8 cellular contexts compared by ENCODE assay signal in genomic region chr14:65281991-65282908, GRCh38.
A peak's percentile ranks its signal among the peaks of the same experiment; 100 is the strongest.
DNase-seq lines count a peak whose midpoint lies in the region; ATAC-seq and TF ChIP-seq lines count a peak whose summit lies in the region.

No MANE protein-coding gene starts in this region.

- H3K4me3 ChIP-seq in right atrium auricular region (peak overlapping the region in 1 of 2 donors; percentile 24), psoas muscle (peak overlapping the region; percentile 21)

- TF ChIP-seq CTCF in right atrium auricular region (IDR thresholded peaks at IDR 0.05) (no peak), psoas muscle (IDR thresholded peaks at IDR 0.05) (no peak)

- DNase-seq in Right ventricle myocardium superior (no peak), right atrium auricular region (ENCODE audit: low spot score) (no peak), UCSD-AML1 (lab: John Stamatoyannopoulos, UW; ENCODE audit: unreplicated experiment) (peak; percentile 53), head of caudate nucleus (peak; percentile 60 to 95 (median 86)), psoas muscle (no peak), NCI-H1048 (lab: John Stamatoyannopoulos, UW) (no peak), NCI-H2107 treated with DMSO at 0.1 percent for 48 hours (lab: John Stamatoyannopoulos, UW; ENCODE audit: unreplicated experiment) (no peak)

- no peaks in the 10 kb centered on the region for H3K27me3 ChIP-seq in right atrium auricular region
- no peaks in the 10 kb centered on the region for H3K27me3 ChIP-seq in psoas muscle (ENCODE audit: insufficient read depth in 3 of 3, low read length in 2 of 3)

- peaks cover 0 to 8% of the 10 kb centered on the region in 2 donors for H3K4me1 ChIP-seq in right atrium auricular region
- no peaks in the 10 kb centered on the region for H3K4me1 ChIP-seq in psoas muscle

- H3K9me3 ChIP-seq in right atrium auricular region: no peaks in the 10 kb centered on the region
- H3K9me3 ChIP-seq in psoas muscle: no peaks in the 10 kb centered on the region

- H3K36me3 ChIP-seq in right atrium auricular region (no peaks in the 10 kb centered on the region), psoas muscle (ENCODE audit: insufficient read depth in 1 of 2, low read depth in 1 of 2) (no peaks in the 10 kb centered on the region)

- ATAC-seq in Right ventricle myocardium superior (ENCODE audit: poor library complexity): peak; percentile 27
- ATAC-seq in psoas muscle: no peak
- no peak for ATAC-seq in GM21515 (IDR thresholded peaks at IDR 0.05; ENCODE audit: unreplicated experiment)

- intact Hi-C loops in Right ventricle myocardium superior (cut with DNase I) (no loop called here), head of caudate nucleus (cut with DNase I) (loop anchor here (2.0 to 10.0 kb wide), 3 partner anchors 51 to 131 kb away; partner anchors contain the start of gene FUT8), psoas muscle (cut with DNase I) (no loop called here)

- WGBS in psoas muscle, 3 donors: 37 to 41% (median 41%) methylated on average over 12 of the region's 12 CpGs

- H3K27ac ChIP-seq in right atrium auricular region (no peak overlapping the region), psoas muscle (no peak overlapping the region)

Comparison
In these comparisons a context has a peak if more than half of its experiments do, and no peak if none do; other contexts are left out.
1. DNase-seq: peak in UCSD-AML1 (single experiment) and head of caudate nucleus (42 of 42); none in Right ventricle myocardium superior (single experiment), right atrium auricular region (single experiment), psoas muscle (0 of 2), NCI-H1048 (single experiment) and NCI-H2107 treated with DMSO at 0.1 percent for 48 hours (single experiment).